In genomic region chr2:54559593-54560145, GRCh38 we compare ENCODE assay signal across 8 cellular contexts.
DNase-seq lines count a peak whose midpoint lies in the region; ATAC-seq, FAIRE-seq and TF ChIP-seq lines count a peak whose summit lies in the region.

No MANE protein-coding gene starts in this region.

- H3K9ac ChIP-seq in OCI-LY1 (ENCODE audit: low read length): peak overlapping the region; percentile 82
- peak overlapping the region; percentile 97 for H3K9ac ChIP-seq in keratinocyte (ENCODE audit: control insufficient read depth, extremely low read depth, insufficient read depth, low read length)

- intact Hi-C loops in activated CD4-positive, alpha-beta T cell treated with anti-CD3 and anti-CD28 coated beads, Interleukin-2, amount 10 ng/mL, durations not matched to agents 24 days and 14 days (cut with micrococcal nuclease): loop anchor here (1.0 to 5.0 kb wide), 4 partner anchors 10 to 98 kb away; no protein-coding TSS in a partner anchor
- intact Hi-C loops in breast epithelium (cut with DNase I; ENCODE audit: low total_unique reads) (no loop called here), spleen (cut with DNase I; ENCODE audit: low total_unique reads) (no loop called here)

- H4K20me1 ChIP-seq in OCI-LY1 (ENCODE audit: insufficient read depth, low read length): no peaks in the 10 kb centered on the region
- no peaks in the 10 kb centered on the region for H4K20me1 ChIP-seq in keratinocyte (ENCODE audit: control insufficient read depth, extremely low read depth, insufficient read depth, low read length)

- peaks cover 10% of the 10 kb centered on the region for H3K36me3 Mint-ChIP-seq in activated CD4-positive, alpha-beta T cell treated with anti-CD3 and anti-CD28 coated beads, Interleukin-2, amount 10 ng/mL, durations not matched to agents 24 days and 14 days (ENCODE audit: low read depth)

- H2AFZ ChIP-seq in OCI-LY1 (ENCODE audit: low read length) (no peak overlapping the region), keratinocyte (ENCODE audit: control insufficient read depth, low read length) (no peak overlapping the region)

- DNase-seq in activated CD4-positive, alpha-beta T cell treated with anti-CD3 and anti-CD28 coated beads, Interleukin-2, amount 10 ng/mL, durations not matched to agents 24 days and 14 days: peak; percentile 76
- DNase-seq in activated CD4-positive, alpha-beta T cell treated with anti-CD3 and anti-CD28 coated beads for 1 hour: no peak
- DNase-seq in breast epithelium (ENCODE audit: low spot score in 2 of 2) (peak in 1 of 2 donors; percentile 49), keratinocyte (ENCODE audit: low read depth, low spot score) (no peak), spleen (no peak)

- peaks cover 57% of the 10 kb centered on the region for H3K4me1 Mint-ChIP-seq in activated CD4-positive, alpha-beta T cell treated with anti-CD3 and anti-CD28 coated beads, Interleukin-2, amount 10 ng/mL, durations not matched to agents 24 days and 14 days

- peaks cover 4% of the 10 kb centered on the region; the same call in 1 of the 2 replicates for H3K79me2 ChIP-seq in OCI-LY1 (ENCODE audit: insufficient read depth, low read length)
- peaks cover 55% of the 10 kb centered on the region for H3K79me2 ChIP-seq in keratinocyte (ENCODE audit: control insufficient read depth, insufficient read depth, low read length)

- peak overlapping the region; percentile 95 for H3K4me3 Mint-ChIP-seq in activated CD4-positive, alpha-beta T cell treated with anti-CD3 and anti-CD28 coated beads, Interleukin-2, amount 10 ng/mL, durations not matched to agents 24 days and 14 days

- 0 to 2% (median 1%) methylated on average over 9 of the region's 9 CpGs for WGBS in spleen, 5 donors

- dilution Hi-C loops in keratinocyte (cut with MboI; ENCODE audit: extremely low pct_ligation_motif_present, low sequenced_read_pairs): no loop called here

- no peak for ATAC-seq in HG02981 (IDR thresholded peaks at IDR 0.05; ENCODE audit: unreplicated experiment)
- ATAC-seq in HG03025 (IDR thresholded peaks at IDR 0.05; ENCODE audit: low FRiP score, unreplicated experiment): no peak

- peaks cover 8% of the 10 kb centered on the region; the same call in 1 of the 2 replicates for H3F3A ChIP-seq in OCI-LY1 (ENCODE audit: insufficient read depth, low read length)

- no peaks in the 10 kb centered on the region for H3K27me3 Mint-ChIP-seq in activated CD4-positive, alpha-beta T cell treated with anti-CD3 and anti-CD28 coated beads, Interleukin-2, amount 10 ng/mL, durations not matched to agents 24 days and 14 days

- H3K9me3 Mint-ChIP-seq in activated CD4-positive, alpha-beta T cell treated with anti-CD3 and anti-CD28 coated beads, Interleukin-2, amount 10 ng/mL, durations not matched to agents 24 days and 14 days: no peaks in the 10 kb centered on the region

- H3K27ac Mint-ChIP-seq in activated CD4-positive, alpha-beta T cell treated with anti-CD3 and anti-CD28 coated beads, Interleukin-2, amount 10 ng/mL, durations not matched to agents 24 days and 14 days: peak overlapping the region; percentile 95

- H3K9me2 ChIP-seq in OCI-LY1 (ENCODE audit: low read depth, low read length): no peaks in the 10 kb centered on the region

- H3K4me3 ChIP-seq in OCI-LY1 (ENCODE audit: low read depth, low read length, poor library complexity, severe bottlenecking) (peak overlapping the region; percentile 95), breast epithelium (peak overlapping the region; percentile 42 to 70 (median 68)), keratinocyte (ENCODE audit: control insufficient read depth in 2 of 3, extremely low read depth in 1 of 3, insufficient read depth in 2 of 3, low read depth in 1 of 3, low read length in 3 of 3) (peak overlapping the region; percentile 78 to 87 (median 87)), spleen (peak overlapping the region; percentile 61 to 78 (median 65))

- H3K27ac ChIP-seq in OCI-LY1 (ENCODE audit: low read depth, low read length, poor library complexity, severe bottlenecking) (peak overlapping the region; percentile 69), breast epithelium (peak overlapping the region; percentile 97), keratinocyte (ENCODE audit: control insufficient read depth, insufficient read depth, low read length) (peak overlapping the region; percentile 98), spleen (peak overlapping the region; percentile 83 to 96 (median 93))

- H3K4me2 ChIP-seq in OCI-LY1 (ENCODE audit: low read length) (peak overlapping the region; percentile 96), keratinocyte (ENCODE audit: control insufficient read depth, extremely low read depth, insufficient read depth, low read depth, low read length) (peak overlapping the region; percentile 96)

- H3K36me3 ChIP-seq in OCI-LY1 (ENCODE audit: insufficient read depth, low read length) (no peaks in the 10 kb centered on the region), breast epithelium (no peaks in the 10 kb centered on the region), keratinocyte (ENCODE audit: control insufficient read depth in 2 of 2, extremely low read depth in 1 of 2, insufficient read depth in 2 of 2, low read length in 2 of 2) (peaks cover 3% of the 10 kb centered on the region in 2 experiments), spleen (peaks cover 0 to 6% (median 0%) of the 10 kb centered on the region in 6 donors)

- TF ChIP-seq CTCF in OCI-LY1 (IDR thresholded peaks at IDR 0.05; ENCODE audit: low read length) (no peak), breast epithelium (IDR thresholded peaks at IDR 0.05) (no peak), keratinocyte (optimal IDR thresholded peaks at IDR 0.05 in 1 of 3, IDR thresholded peaks at IDR 0.05 in 1 of 3, conservative IDR thresholded peaks at IDR 0.05 in 1 of 3; ENCODE audit: extremely low read depth in 1 of 3, insufficient read depth in 2 of 3, low read length in 3 of 3) (no peak), spleen (IDR thresholded peaks at IDR 0.05 in 8 of 11, conservative IDR thresholded peaks at IDR 0.05 in 3 of 11) (no peak)

- FAIRE-seq in keratinocyte (lab: Jason Lieb, UNC): peak; percentile 44

- no peak for TF ChIP-seq POLR2A in breast epithelium (IDR thresholded peaks at IDR 0.05)
- peak in 1 of 3 donors; percentile 19 for TF ChIP-seq POLR2A in spleen (IDR thresholded peaks at IDR 0.05)

- H3K4me1 ChIP-seq in OCI-LY1 (ENCODE audit: insufficient read depth, low read length, severe bottlenecking) (peaks cover 44% of the 10 kb centered on the region), breast epithelium (peaks cover 8% of the 10 kb centered on the region in 2 donors), keratinocyte (ENCODE audit: control insufficient read depth, extremely low read depth, insufficient read depth, low read length) (peaks cover 18% of the 10 kb centered on the region), spleen (peaks cover 39 to 96% (median 74%) of the 10 kb centered on the region in 6 donors)

- H3K27me3 ChIP-seq in OCI-LY1 (ENCODE audit: insufficient read depth, low read length): no peaks in the 10 kb centered on the region
- no peaks in the 10 kb centered on the region for H3K27me3 ChIP-seq in breast epithelium
- no peaks in the 10 kb centered on the region for H3K27me3 ChIP-seq in keratinocyte (ENCODE audit: control insufficient read depth, extremely low read depth, insufficient read depth, low read length)
- H3K27me3 ChIP-seq in spleen (replicated peaks in 1 of 7): no peaks in the 10 kb centered on the region

- no peaks in the 10 kb centered on the region for H3K9me1 ChIP-seq in keratinocyte (ENCODE audit: control insufficient read depth, extremely low read depth, insufficient read depth, low read length)

- H3K9me3 ChIP-seq in OCI-LY1 (ENCODE audit: low read length) (no peaks in the 10 kb centered on the region), breast epithelium (no peaks in the 10 kb centered on the region), keratinocyte (ENCODE audit: control insufficient read depth, low read depth, low read length) (no peaks in the 10 kb centered on the region), spleen (no peaks in the 10 kb centered on the region)
